In genomic region chr18:6044319-6044718, GRCh38 we compare ENCODE assay signal across 11 cellular contexts.
"Had no signal": no experiment of that assay in that cellular context is flagged by ENCODE, and none has a peak within 500 bp of the region (broad histone marks: within the 10 kb centered on the region; RNA-seq: fewer than 3 reads in every experiment).

No MANE protein-coding gene starts in this region.

- FAIRE-seq: H1, H54 had no signal

- H3K27ac ChIP-seq: GM23248 had no signal

- H3K36me3 ChIP-seq: HAP-1 had no signal

- H3K4me1 ChIP-seq: HAP-1 had no signal

- ATAC-seq: GM23338, HCT116 had no signal

- DNase-seq: GM23248, GOT3, H7, H9, HCEC 1CT, HFFc6 had no signal

- H3K4me3 ChIP-seq: GM23248, GM23338, HAP-1 had no signal
